Comparison of ENCODE assay signal across 9 cellular contexts in genomic region chrX:118459494-118459893, GRCh38.
DNase-seq lines count a peak whose midpoint lies in the region; ATAC-seq lines count a peak whose summit lies in the region.
"Had no signal": no experiment of that assay in that cellular context is flagged by ENCODE, and none has a peak within 500 bp of the region (broad histone marks: within the 10 kb centered on the region; RNA-seq: fewer than 3 reads in every experiment).

No MANE protein-coding gene starts in this region.

- no peak overlapping the region for H3K4me3 Mint-ChIP-seq in stimulated activated naive CD8-positive, alpha-beta T cell treated with anti-CD3 and anti-CD28 coated beads, Interleukin-15, amount 100 ng/mL, for 72 hours
- H3K4me3 Mint-ChIP-seq: activated naive CD8-positive, alpha-beta T cell had no signal

- peak overlapping the region in 1 of 2 donors; percentile 42 for H3K27ac Mint-ChIP-seq in stimulated activated naive CD8-positive, alpha-beta T cell treated with anti-CD3 and anti-CD28 coated beads, Interleukin-15, amount 100 ng/mL, for 72 hours
- H3K27ac Mint-ChIP-seq: activated naive CD8-positive, alpha-beta T cell had no signal

- ATAC-seq in GM21529 (IDR thresholded peaks at IDR 0.05; ENCODE audit: unreplicated experiment), result peak; percentile 79
- peak; percentile 64 for ATAC-seq in stimulated activated naive CD8-positive, alpha-beta T cell treated with anti-CD3 and anti-CD28 coated beads, Interleukin-15, amount 100 ng/mL, for 72 hours
- no peak for ATAC-seq in GM19328 (IDR thresholded peaks at IDR 0.05; ENCODE audit: unreplicated experiment)

- no peaks in the 10 kb centered on the region for H3K4me1 Mint-ChIP-seq in stimulated activated naive CD8-positive, alpha-beta T cell treated with anti-CD3 and anti-CD28 coated beads, Interleukin-15, amount 100 ng/mL, for 72 hours

- no peaks in the 10 kb centered on the region for H3K9me3 Mint-ChIP-seq in stimulated activated naive CD8-positive, alpha-beta T cell treated with anti-CD3 and anti-CD28 coated beads, Interleukin-15, amount 100 ng/mL, for 72 hours

- DNase-seq in NCI-H2171 treated with DMSO at 0.1 percent for 48 hours (lab: John Stamatoyannopoulos, UW), result peak; percentile 1
- DNase-seq in NCI-H2171 (lab: John Stamatoyannopoulos, UW), result no peak
- DNase-seq in NCI-H1694 (lab: John Stamatoyannopoulos, UW), result peak; percentile 44
- DNase-seq in activated CD4-positive, alpha-beta T cell treated with anti-CD3 and anti-CD28 coated beads for 48 hours, result peak; percentile 5
- peak; percentile 20 for DNase-seq in globus pallidus (ENCODE audit: low spot score)
- peak; percentile 7 to 13 for DNase-seq in stimulated activated naive CD8-positive, alpha-beta T cell treated with anti-CD3 and anti-CD28 coated beads, Interleukin-15, amount 100 ng/mL, for 72 hours

- H3K27me3 Mint-ChIP-seq in stimulated activated naive CD8-positive, alpha-beta T cell treated with anti-CD3 and anti-CD28 coated beads, Interleukin-15, amount 100 ng/mL, for 72 hours, result no peaks in the 10 kb centered on the region
- H3K27me3 Mint-ChIP-seq: activated naive CD8-positive, alpha-beta T cell had no signal
